8 cellular contexts compared by ENCODE assay signal in genomic region chr5:9544056-9544455, GRCh38. TPM values are rescaled to one million over a fixed set of nuclear protein-coding genes. Genes with fewer than 3 reads are reported as not detected.
A peak's percentile ranks its signal among the peaks of the same experiment; 100 is the strongest.
DNase-seq lines count a peak whose midpoint lies in the region; ATAC-seq, FAIRE-seq and TF ChIP-seq lines count a peak whose summit lies in the region.

No MANE protein-coding gene starts in this region.

- no peaks in the 10 kb centered on the region for H3K9me3 ChIP-seq in K562 (replicated peaks; ENCODE audit: control insufficient read depth, insufficient read depth, low read depth, low read length)
- no peaks in the 10 kb centered on the region for H3K9me3 ChIP-seq in HepG2 (ENCODE audit: low read length)
- H3K9me3 ChIP-seq in upper lobe of left lung = no peaks in the 10 kb centered on the region

- CTCF ChIA-PET in activated naive CD4-positive, alpha-beta T cell treated with anti-CD3 and anti-CD28 coated beads for 36 hours (lab: Charles Lee) = interaction anchor here (0.7 to 1.1 kb wide), 5 partner anchors 18 to 1792 kb away, joined by 3 read pairs; no protein-coding TSS in a partner anchor
- CTCF ChIA-PET in K562 (lab: Yijun Ruan, JAX; ENCODE audit: low intra/inter-chr PET ratio) (no interaction called here), HepG2 (lab: Yijun Ruan, JAX; ENCODE audit: low intra/inter-chr PET ratio, low total read pairs) (interaction anchor here (0.9 to 1.4 kb wide), 2 partner anchors 182 to 1616 kb away, joined by 4 to 5 read pairs; no protein-coding TSS in a partner anchor)

- peaks cover 23% of the 10 kb centered on the region for H3K27me3 Mint-ChIP-seq in activated naive CD4-positive, alpha-beta T cell treated with anti-CD3 and anti-CD28 coated beads for 36 hours (ENCODE audit: low read depth)

- no peak overlapping the region for H3K9ac ChIP-seq in K562 (ENCODE audit: insufficient read depth in 1 of 2, low read depth in 2 of 2, low read length in 2 of 2)
- H3K9ac ChIP-seq in HepG2 (ENCODE audit: insufficient read depth, low read depth, low read length) = no peak overlapping the region

- no peaks in the 10 kb centered on the region for H3K9me1 ChIP-seq in K562 (ENCODE audit: control insufficient read depth, insufficient read depth, low read length)

- H3K27me3 ChIP-seq in K562 (ENCODE audit: control insufficient read depth in 2 of 2, insufficient read depth in 2 of 2, low read length in 2 of 2) = peaks cover 0 to 3% of the 10 kb centered on the region in 2 experiments; a peak in 1 of 5 replicates
- peaks cover 2 to 13% of the 10 kb centered on the region in 2 experiments; a peak in 4 of 5 replicates for H3K27me3 ChIP-seq in HepG2 (ENCODE audit: control insufficient read depth in 1 of 2, insufficient read depth in 2 of 2, low read length in 2 of 2)
- peaks cover 0 to 16% (median 5%) of the 10 kb centered on the region in 4 donors for H3K27me3 ChIP-seq in upper lobe of left lung

- no peaks in the 10 kb centered on the region for H4K20me1 ChIP-seq in K562 (replicated peaks; ENCODE audit: control insufficient read depth, insufficient read depth, low read length)
- H4K20me1 ChIP-seq in HepG2 (ENCODE audit: insufficient read depth, low read length) = no peaks in the 10 kb centered on the region

- H3K4me3 ChIP-seq in K562 (no peak overlapping the region), HepG2 (replicated peaks in 1 of 3; ENCODE audit: insufficient read depth in 1 of 3, low read depth in 2 of 3, low read length in 3 of 3) (no peak overlapping the region), upper lobe of left lung (peak overlapping the region; percentile 44 to 73 (median 58))

- peak overlapping the region; percentile 55 for H3K4me3 Mint-ChIP-seq in activated naive CD4-positive, alpha-beta T cell treated with anti-CD3 and anti-CD28 coated beads for 36 hours

- H2AFZ ChIP-seq in K562 (ENCODE audit: low read depth, low read length) (peak overlapping the region; percentile 11; the same call in 1 of the 2 replicates), HepG2 (ENCODE audit: low read length) (no peak overlapping the region)

- ATAC-seq in activated naive CD4-positive, alpha-beta T cell treated with anti-CD3 and anti-CD28 coated beads, Interleukin-2, amount 50 U/mL, for 72 hours = no peak
- ATAC-seq in K562 (peak; percentile 6; the same call in 1 of the 3 replicates), HepG2 (no peak; the same call in 2 of the 3 replicates), upper lobe of left lung (ENCODE audit: low FRiP score in 2 of 2) (no peak), GM19452 (IDR thresholded peaks at IDR 0.05; ENCODE audit: unreplicated experiment) (no peak)

- peaks cover 7% of the 10 kb centered on the region for H3K4me1 Mint-ChIP-seq in activated naive CD4-positive, alpha-beta T cell treated with anti-CD3 and anti-CD28 coated beads for 36 hours (ENCODE audit: low read depth)

- TF ChIP-seq RAD21 in K562 (CRISPR knock-in tag; conservative IDR thresholded peaks at IDR 0.05 in 1 of 2, IDR thresholded peaks at IDR 0.05 in 1 of 2) = no peak
- TF ChIP-seq RAD21 in HepG2 (CRISPR knock-in tag; IDR thresholded peaks at IDR 0.05) = no peak

- H3K4me2 ChIP-seq in K562 (ENCODE audit: insufficient read depth, low read length) (no peak overlapping the region), HepG2 (ENCODE audit: low read depth, low read length) (peak overlapping the region; percentile 16; the same call in 1 of the 2 replicates)

- no peaks in the 10 kb centered on the region for H3K9me3 Mint-ChIP-seq in activated naive CD4-positive, alpha-beta T cell treated with anti-CD3 and anti-CD28 coated beads for 36 hours
- H3K9me3 Mint-ChIP-seq in activated naive CD4-positive, alpha-beta T cell treated with anti-CD3 and anti-CD28 coated beads, Interleukin-2, amount 50 U/mL, for 72 hours = no peaks in the 10 kb centered on the region

- in situ Hi-C loops in K562 (cut with MboI) (no loop called here), HepG2 (cut with HindIII; ENCODE audit: extremely low pct_ligation_motif_present, low pct_unique_long_range_greater_than_20kb) (loop anchor here (5.0 kb wide), 1 partner anchor 1617 kb away; no protein-coding TSS in a partner anchor)

- TF ChIP-seq CTCF in K562 (IDR thresholded peaks at IDR 0.05 in 2 of 3, conservative IDR thresholded peaks at IDR 0.05 in 1 of 3; ENCODE audit: insufficient read depth in 2 of 3, low read depth in 1 of 3, low read length in 3 of 3) (no peak), HepG2 (CRISPR knock-in tag; IDR thresholded peaks at IDR 0.05) (no peak), upper lobe of left lung (IDR thresholded peaks at IDR 0.05) (no peak)

- no peak overlapping the region for H3K27ac Mint-ChIP-seq in activated naive CD4-positive, alpha-beta T cell treated with anti-CD3 and anti-CD28 coated beads for 36 hours
- no peak overlapping the region for H3K27ac Mint-ChIP-seq in activated naive CD4-positive, alpha-beta T cell treated with anti-CD3 and anti-CD28 coated beads, Interleukin-2, amount 50 U/mL, for 72 hours

- no TSS peak for BruUV-seq in K562 (replicated peaks; lab: Mats Ljungman, UMichigan)
- no TSS peak for BruUV-seq in HepG2 (replicated peaks; lab: Mats Ljungman, UMichigan)

- no peak for TF ChIP-seq EP300 in K562 (IDR thresholded peaks at IDR 0.05; ENCODE audit: low read length)
- no peak for TF ChIP-seq EP300 in HepG2 (IDR thresholded peaks at IDR 0.05; ENCODE audit: low read depth in 2 of 2, low read length in 2 of 2)
- no peak for TF ChIP-seq EP300 in HepG2 (CRISPR knock-in tag; IDR thresholded peaks at IDR 0.05; ENCODE audit: borderline replicate concordance)
- no peak for TF ChIP-seq EP300 in upper lobe of left lung (IDR thresholded peaks at IDR 0.05)

- H3K4me1 ChIP-seq in K562 (replicated peaks in 1 of 2; ENCODE audit: control insufficient read depth in 2 of 2, insufficient read depth in 2 of 2, low read length in 2 of 2) (peaks cover 0 to 21% of the 10 kb centered on the region in 2 experiments; a peak in 2 of 5 replicates), HepG2 (ENCODE audit: insufficient read depth, low read length) (no peaks in the 10 kb centered on the region), upper lobe of left lung (peaks cover 6 to 31% (median 21%) of the 10 kb centered on the region in 4 donors)

- FAIRE-seq in K562 (lab: Jason Lieb, UNC) (no peak), HepG2 (lab: Jason Lieb, UNC) (no peak)

- H3K27ac ChIP-seq in K562 (ENCODE audit: extremely low read depth, low read depth, low read length) (no peak overlapping the region), HepG2 (ENCODE audit: extremely low read length, insufficient read depth, low read length) (no peak overlapping the region), upper lobe of left lung (peak overlapping the region in 3 of 4 donors; percentile 10 to 92 (median 48))

- H3K36me3 ChIP-seq in K562 (ENCODE audit: control insufficient read depth, insufficient read depth, low read length) (no peaks in the 10 kb centered on the region), HepG2 (replicated peaks in 1 of 2; ENCODE audit: control insufficient read depth in 1 of 2, insufficient read depth in 2 of 2, low read length in 2 of 2) (no peaks in the 10 kb centered on the region), upper lobe of left lung (peaks cover 0 to 2% (median 0%) of the 10 kb centered on the region in 4 donors)

- WGBS in K562 (ENCODE audit: insufficient coverage, low coverage, missing lambda C conversion rate) = 0% methylated on average over 6 of the region's 6 CpGs
- 7% methylated on average over 6 of the region's 6 CpGs for WGBS in HepG2 (ENCODE audit: low lambda C conversion rate)
- WGBS in upper lobe of left lung, 2 donors = 23 to 25% methylated on average over 6 of the region's 6 CpGs

- H3K79me2 ChIP-seq in K562 (ENCODE audit: control insufficient read depth, insufficient read depth, low read length) (no peaks in the 10 kb centered on the region), HepG2 (ENCODE audit: insufficient read depth, low read length) (no peaks in the 10 kb centered on the region)

- no peaks in the 10 kb centered on the region for H3K36me3 Mint-ChIP-seq in activated naive CD4-positive, alpha-beta T cell treated with anti-CD3 and anti-CD28 coated beads for 36 hours (ENCODE audit: low read depth)
- peaks cover 0 to 5% of the 10 kb centered on the region in 2 donors for H3K36me3 Mint-ChIP-seq in activated naive CD4-positive, alpha-beta T cell treated with anti-CD3 and anti-CD28 coated beads, Interleukin-2, amount 50 U/mL, for 72 hours

- no peak for DNase-seq in activated naive CD4-positive, alpha-beta T cell treated with anti-CD3 and anti-CD28 coated beads for 36 hours
- DNase-seq in activated naive CD4-positive, alpha-beta T cell treated with anti-CD3 and anti-CD28 coated beads, Interleukin-2, amount 50 U/mL, for 72 hours (ENCODE audit: low spot score in 2 of 2) = no peak
- no peak for DNase-seq in K562 (ENCODE audit: extremely low read depth in 1 of 4, low spot score in 3 of 4)
- no peak for DNase-seq in HepG2 (ENCODE audit: low spot score)
- DNase-seq in upper lobe of left lung = no peak
- DNase-seq in SKM-1 (lab: John Stamatoyannopoulos, UW; ENCODE audit: unreplicated experiment) = no peak
- DNase-seq in T-helper 9 cell = no peak

- POLR2A ChIA-PET in K562 (lab: Yijun Ruan, JAX) = no interaction called here
- POLR2A ChIA-PET in HepG2 (lab: Yijun Ruan, JAX) = no interaction called here

- TF ChIP-seq POLR2A in K562 (conservative IDR thresholded peaks at IDR 0.05) (no peak), HepG2 (IDR thresholded peaks at IDR 0.05; ENCODE audit: insufficient read depth in 1 of 2, low read depth in 2 of 2, low read length in 2 of 2) (no peak), upper lobe of left lung (IDR thresholded peaks at IDR 0.05) (no peak)

- intact Hi-C loops in activated naive CD4-positive, alpha-beta T cell treated with anti-CD3 and anti-CD28 coated beads for 36 hours (cut with micrococcal nuclease) = loop anchor here (1.0 to 10.0 kb wide), 3 partner anchors 183 to 1619 kb away; no protein-coding TSS in a partner anchor
- intact Hi-C loops in K562 (cut with micrococcal nuclease) = loop anchor here (2.0 to 10.0 kb wide), 2 partner anchors 183 to 1619 kb away; no protein-coding TSS in a partner anchor
- intact Hi-C loops in HepG2 (cut with micrococcal nuclease; ENCODE audit: unreplicated experiment) = loop anchor here (1.0 to 2.0 kb wide), 2 partner anchors 183 to 1615 kb away; no protein-coding TSS in a partner anchor

RNA-seq across cellular contexts. Expression of gene SEMA5A, which starts 1.8 kb away (rescaled TPM):
- not detected for total RNA-seq in activated naive CD4-positive, alpha-beta T cell treated with anti-CD3 and anti-CD28 coated beads for 36 hours
- total RNA-seq in activated naive CD4-positive, alpha-beta T cell treated with anti-CD3 and anti-CD28 coated beads, Interleukin-2, amount 50 U/mL, for 72 hours = not detected
- not detected in 2 replicates for total RNA-seq in K562 (2011; cell fraction: chromatin; rRNA removed; ENCODE audit: low replicate concordance)
- total RNA-seq in K562 (2011; cell fraction: nucleolus; rRNA removed) = not detected in 2 replicates
- not detected in 2 replicates for total RNA-seq in K562 (2011; cell fraction: nucleoplasm; rRNA removed)
- total RNA-seq in K562 (2014; rRNA removed) (not detected in 2 replicates), K562 (2014; rRNA removed; fragmentation: Illumina TruSeq; extraction: Trizol) (not detected in 2 replicates), K562 (2015; rRNA removed; fragmentation: Illumina TruSeq; extraction: Trizol) (not detected in 2 replicates), K562 (2021) (0.02 and 0.07 TPM in 2 replicates), HepG2 (2016; rRNA removed; fragmentation: Illumina TruSeq; extraction: Trizol) (not detected in 2 replicates), upper lobe of left lung (10 to 100 TPM in 5 of 6 donors, 1 to 10 TPM in 1; 5.2 to 40.5 (median 27.5) TPM)
- polyA plus RNA-seq in K562 (2011; rRNA removed) (not detected in 2 replicates), K562 (2014; fragmentation: Illumina TruSeq; extraction: Trizol) (not detected in 2 replicates), K562 (2014; fragmentation: Nextera tagmentation; extraction: Ambion mirVana) (not detected), K562 (2014; rRNA removed) (not detected in 2 replicates), HepG2 (2011; rRNA removed) (0.01 TPM in 2 replicates)
- polyA plus RNA-seq in K562 (2011; cell fraction: cytosol; rRNA removed) = not detected in 2 replicates
- polyA plus RNA-seq in K562 (2011; cell fraction: nucleus; rRNA removed) = not detected in 2 replicates
- 0.01 TPM in 1 of 2 replicates, not detected in the other for polyA plus RNA-seq in K562 (2012)
- polyA minus RNA-seq in K562 (2011; rRNA and poly(A)+ RNA removed) = not detected in 2 replicates
- polyA minus RNA-seq in K562 (2011; cell fraction: cytosol; rRNA and poly(A)+ RNA removed) = not detected in 2 replicates
- polyA minus RNA-seq in K562 (2011; cell fraction: nucleus; rRNA and poly(A)+ RNA removed) = not detected in 2 replicates
- total RNA-seq in HepG2 (2016; cell fraction: cytosol; rRNA removed; fragmentation: Illumina TruSeq; extraction: Trizol; ENCODE audit: low read depth) = not detected in 2 replicates
- total RNA-seq in HepG2 (2016; cell fraction: insoluble cytoplasmic fraction; rRNA removed; fragmentation: Illumina TruSeq; extraction: Trizol) = not detected in 2 replicates
- not detected in 2 replicates for total RNA-seq in HepG2 (2016; cell fraction: membrane; rRNA removed; fragmentation: Illumina TruSeq; extraction: Trizol)
- total RNA-seq in HepG2 (2016; cell fraction: nucleus; rRNA removed; fragmentation: Illumina TruSeq; extraction: Trizol) = not detected in 2 replicates
- polyA plus RNA-seq in HepG2 (2011; cell fraction: cytosol; rRNA removed) = under 0.01 and 0.01 TPM in 2 replicates
- 0.02 TPM in 1 of 2 replicates, not detected in the other for polyA plus RNA-seq in HepG2 (2011; cell fraction: nucleus; rRNA removed)
- not detected in 2 replicates for polyA plus RNA-seq in HepG2 (2012)
- polyA plus RNA-seq in HepG2 (2016; cell fraction: cytosol; fragmentation: Illumina TruSeq; extraction: Trizol; ENCODE audit: low read depth) = not detected in 2 replicates
- not detected in 2 replicates for polyA plus RNA-seq in HepG2 (2016; cell fraction: insoluble cytoplasmic fraction; fragmentation: Illumina TruSeq; extraction: Trizol; ENCODE audit: low read depth)
- not detected in 2 replicates for polyA plus RNA-seq in HepG2 (2016; cell fraction: membrane; fragmentation: Illumina TruSeq; extraction: Trizol; ENCODE audit: low read depth)
- not detected in 2 replicates for polyA plus RNA-seq in HepG2 (2016; cell fraction: nucleus; fragmentation: Illumina TruSeq; extraction: Trizol; ENCODE audit: insufficient read depth, low read depth)
- 0.02 TPM in 1 of 2 replicates, not detected in the other for polyA minus RNA-seq in HepG2 (2011; rRNA and poly(A)+ RNA removed; ENCODE audit: low replicate concordance)
- polyA minus RNA-seq in HepG2 (2011; cell fraction: cytosol; rRNA and poly(A)+ RNA removed) = not detected in 2 replicates
- polyA minus RNA-seq in HepG2 (2011; cell fraction: nucleus; rRNA and poly(A)+ RNA removed) = under 0.01 TPM in 1 of 2 replicates, not detected in the other

Comparison
In these comparisons a context has a peak if more than half of its experiments do, and no peak if none do; other contexts are left out.
1. H3K27ac ChIP-seq: peak in upper lobe of left lung (3 of 4); none in K562 (single experiment) and HepG2 (single experiment).
2. H3K4me3 ChIP-seq: peak in upper lobe of left lung (4 of 4); none in K562 (single experiment) and HepG2 (0 of 3).
3. RNA of gene SEMA5A, which starts 1.8 kb away (total RNA-seq): 5.2 to 40.5 TPM in upper lobe of left lung; not detected in activated naive CD4-positive, alpha-beta T cell treated with anti-CD3 and anti-CD28 coated beads for 36 hours, not detected in activated naive CD4-positive, alpha-beta T cell treated with anti-CD3 and anti-CD28 coated beads, Interleukin-2, amount 50 U/mL, for 72 hours, 0.02 to 0.07 TPM in K562 and not detected in HepG2; every median in the first group is over 4 times any median in the second.